ENCODE assay signal across 15 cellular contexts in the genomic region with DNA sequence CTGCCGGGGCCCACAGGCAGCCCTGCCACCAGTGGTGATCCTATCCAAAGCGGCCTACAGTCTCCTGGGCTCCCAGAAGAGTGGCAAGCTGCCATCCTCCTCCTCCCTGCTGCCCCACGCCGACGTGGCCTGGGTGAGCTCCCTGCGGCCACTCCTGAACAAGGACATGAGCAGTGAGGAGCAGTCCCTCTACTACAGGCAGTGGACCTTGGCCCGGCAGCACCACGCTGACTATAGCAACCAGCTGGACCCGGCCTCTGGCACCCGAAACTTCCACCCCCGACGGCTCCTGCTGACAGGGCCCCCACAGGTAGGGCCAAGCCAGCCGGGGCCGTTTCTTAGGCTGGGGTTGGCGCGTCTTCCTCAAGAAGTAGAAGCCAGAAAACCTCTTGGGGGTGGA.
DNase-seq lines count a peak whose midpoint lies in the region; ATAC-seq and TF ChIP-seq lines count a peak whose summit lies in the region.
"Had no signal": no experiment of that assay in that cellular context is flagged by ENCODE, and none has a peak within 500 bp of the region (broad histone marks: within the 10 kb centered on the region; RNA-seq: fewer than 3 reads in every experiment).

No MANE protein-coding gene starts in this region.

- H3K4me1 ChIP-seq in neuronal stem cell (ENCODE audit: control insufficient read depth in 2 of 2, insufficient read depth in 1 of 2, low read depth in 1 of 2, low read length in 2 of 2) (peaks cover 0 to 1% of the 10 kb centered on the region in 2 donors), upper lobe of left lung (no peaks in the 10 kb centered on the region), breast epithelium (no peaks in the 10 kb centered on the region)

- no peak overlapping the region for H3K4ac ChIP-seq in neuronal stem cell (ENCODE audit: low read length)

- H3K18ac ChIP-seq in neuronal stem cell (ENCODE audit: low read length), result no peak overlapping the region

- H4K91ac ChIP-seq in neuronal stem cell (ENCODE audit: low read depth, low read length, poor library complexity), result no peak overlapping the region

- peaks cover 6% of the 10 kb centered on the region for H3K79me1 ChIP-seq in neuronal stem cell (ENCODE audit: low read depth, low read length)

- no peak for TF ChIP-seq POLR2A in upper lobe of left lung (IDR thresholded peaks at IDR 0.05)
- TF ChIP-seq POLR2A in breast epithelium (IDR thresholded peaks at IDR 0.05), result no peak

- H4K8ac ChIP-seq in neuronal stem cell (ENCODE audit: low read depth, low read length), result no peak overlapping the region

- no CpG with 5 or more reads among the region's 16 CpGs for WGBS in neuronal stem cell (ENCODE audit: extremely low coverage in 2 of 2, insufficient read length in 2 of 2, insufficient replicate concordance in 1 of 2), 2 donors
- 91% methylated on average over 6 to 13 of the region's 16 CpGs for WGBS in upper lobe of left lung, 2 donors

- H3K27me3 ChIP-seq in neuronal stem cell (ENCODE audit: control insufficient read depth in 3 of 3, insufficient read depth in 3 of 3, low read depth in 1 of 3, low read length in 3 of 3) (no peaks in the 10 kb centered on the region), upper lobe of left lung (no peaks in the 10 kb centered on the region), breast epithelium (no peaks in the 10 kb centered on the region)

- no peak for TF ChIP-seq EP300 in upper lobe of left lung (IDR thresholded peaks at IDR 0.05)

- H3K4me2 ChIP-seq in neuronal stem cell (ENCODE audit: insufficient read depth, low read length, poor library complexity, severe bottlenecking), result no peak overlapping the region

- H3K27ac Mint-ChIP-seq in stimulated activated naive CD8-positive, alpha-beta T cell treated with anti-CD3 and anti-CD28 coated beads, Interleukin-15, amount 100 ng/mL, for 72 hours, result no peak overlapping the region

- peak overlapping the region; percentile 82 for H3K9ac ChIP-seq in neuronal stem cell (ENCODE audit: low read depth, low read length, poor library complexity)

- TF ChIP-seq CTCF in upper lobe of left lung (IDR thresholded peaks at IDR 0.05), result no peak
- no peak for TF ChIP-seq CTCF in breast epithelium (IDR thresholded peaks at IDR 0.05)

- no peak overlapping the region for H2BK120ac ChIP-seq in neuronal stem cell (ENCODE audit: low read depth, low read length)

- H2AK5ac ChIP-seq in neuronal stem cell (ENCODE audit: low read depth, low read length), result no peak overlapping the region

- peak; percentile 9 for ATAC-seq in stimulated activated naive CD8-positive, alpha-beta T cell treated with anti-CD3 and anti-CD28 coated beads, Interleukin-15, amount 100 ng/mL, for 72 hours
- no peak for ATAC-seq in stimulated activated naive CD8-positive, alpha-beta T cell treated with anti-CD3 and anti-CD28 coated beads, Interleukin-15, Interleukin-2, amounts not matched to agents 100 U/mL and 50 U/mL, for 24 hours
- peak; percentile 7 to 21 for ATAC-seq in upper lobe of left lung (ENCODE audit: low FRiP score in 2 of 2)
- ATAC-seq: HCT116 had no signal

- no peak for DNase-seq in stimulated activated naive CD8-positive, alpha-beta T cell treated with anti-CD3 and anti-CD28 coated beads, Interleukin-15, amount 100 ng/mL, for 72 hours
- DNase-seq in stimulated activated naive CD8-positive, alpha-beta T cell treated with anti-CD3 and anti-CD28 coated beads, Interleukin-15, Interleukin-2, amounts not matched to agents 100 U/mL and 50 U/mL, for 24 hours, result no peak
- DNase-seq in neuronal stem cell (ENCODE audit: low spot score), result no peak
- DNase-seq in upper lobe of left lung, result peak in 1 of 2 donors; percentile 63
- no peak for DNase-seq in pons (ENCODE audit: low spot score)
- DNase-seq in breast epithelium (ENCODE audit: low spot score in 2 of 2), result no peak
- DNase-seq: C1 segment of cervical spinal cord; Calu3; CD4-positive, alpha-beta memory T cell; COR-L47; DMS53; DMS79 treated with DMSO at 0.1 percent for 48 hours; GF-D8; H9 had no signal

- no peak overlapping the region for H2BK12ac ChIP-seq in neuronal stem cell (ENCODE audit: low read length)

- peaks cover 2% of the 10 kb centered on the region for H3K27me3 Mint-ChIP-seq in stimulated activated naive CD8-positive, alpha-beta T cell treated with anti-CD3 and anti-CD28 coated beads, Interleukin-15, amount 100 ng/mL, for 72 hours

- H3K36me3 ChIP-seq in neuronal stem cell (replicated peaks in 1 of 2; ENCODE audit: control insufficient read depth in 2 of 2, insufficient read depth in 2 of 2, low read length in 2 of 2) (peaks cover 55 to 95% of the 10 kb centered on the region in 2 donors), upper lobe of left lung (no peaks in the 10 kb centered on the region), breast epithelium (no peaks in the 10 kb centered on the region)

- no peak overlapping the region for H3K27ac ChIP-seq in neuronal stem cell (replicated peaks; ENCODE audit: low read length)
- H3K27ac ChIP-seq in upper lobe of left lung, result no peak overlapping the region
- H3K27ac ChIP-seq in breast epithelium, result no peak overlapping the region

- H3K4me3 ChIP-seq in neuronal stem cell (ENCODE audit: low read length in 2 of 2) (no peak overlapping the region), upper lobe of left lung (no peak overlapping the region), breast epithelium (no peak overlapping the region)

- intact Hi-C loops in breast epithelium (cut with DNase I; ENCODE audit: low total_unique reads), result no loop called here

- H3K9me3 Mint-ChIP-seq in stimulated activated naive CD8-positive, alpha-beta T cell treated with anti-CD3 and anti-CD28 coated beads, Interleukin-15, amount 100 ng/mL, for 72 hours, result no peaks in the 10 kb centered on the region
- H3K9me3 Mint-ChIP-seq: CD4-positive, alpha-beta memory T cell; H9 had no signal

- H2AFZ ChIP-seq in neuronal stem cell (ENCODE audit: low read length), result no peak overlapping the region

- no peak overlapping the region for H2BK15ac ChIP-seq in neuronal stem cell (ENCODE audit: low read length)

- H3K23ac ChIP-seq in neuronal stem cell (ENCODE audit: low read depth, low read length, poor library complexity), result no peak overlapping the region

- no peak overlapping the region for H3K4me3 Mint-ChIP-seq in stimulated activated naive CD8-positive, alpha-beta T cell treated with anti-CD3 and anti-CD28 coated beads, Interleukin-15, amount 100 ng/mL, for 72 hours
- H3K4me3 Mint-ChIP-seq: CD4-positive, alpha-beta memory T cell; H9 had no signal

- H3K9me3 ChIP-seq in neuronal stem cell (replicated peaks in 1 of 2; ENCODE audit: control insufficient read depth in 2 of 2, insufficient read depth in 1 of 2, low read depth in 1 of 2, low read length in 2 of 2) (no peaks in the 10 kb centered on the region), upper lobe of left lung (no peaks in the 10 kb centered on the region), breast epithelium (no peaks in the 10 kb centered on the region)

- peak overlapping the region; percentile 90 for H3K14ac ChIP-seq in neuronal stem cell (ENCODE audit: low read length)

- H3K4me1 Mint-ChIP-seq in stimulated activated naive CD8-positive, alpha-beta T cell treated with anti-CD3 and anti-CD28 coated beads, Interleukin-15, amount 100 ng/mL, for 72 hours, result no peaks in the 10 kb centered on the region
- H3K4me1 Mint-ChIP-seq: CD4-positive, alpha-beta memory T cell had no signal

- H2BK5ac ChIP-seq in neuronal stem cell (ENCODE audit: low read length), result no peak overlapping the region
